Comparison of ENCODE assay signal across 10 cellular contexts in genomic region chr13:75299913-75300862, GRCh38.
A peak's percentile ranks its signal among the peaks of the same experiment; 100 is the strongest.
DNase-seq lines count a peak whose midpoint lies in the region; ATAC-seq, FAIRE-seq and TF ChIP-seq lines count a peak whose summit lies in the region.
"Had no signal": no experiment of that assay in that cellular context is flagged by ENCODE, and none has a peak within 500 bp of the region (broad histone marks: within the 10 kb centered on the region; RNA-seq: fewer than 3 reads in every experiment).

No MANE protein-coding gene starts in this region.

- peak overlapping the region; percentile 89 for H3K27ac Mint-ChIP-seq in Caco-2 (ENCODE audit: unreplicated experiment)

- peak; percentile 74 for ATAC-seq in GM19463 (IDR thresholded peaks at IDR 0.05; ENCODE audit: unreplicated experiment)
- ATAC-seq in HG03354 (IDR thresholded peaks at IDR 0.05; ENCODE audit: poor library complexity, severe bottlenecking, unreplicated experiment) = peak; percentile 81

- no peaks in the 10 kb centered on the region for H3K27me3 ChIP-seq in Caco-2 (replicated peaks; ENCODE audit: control insufficient read depth, insufficient read depth, low read length)
- H3K27me3 ChIP-seq: SJSA1 had no signal

- no TSS peak for BruUV-seq in Caco-2 (replicated peaks; lab: Mats Ljungman, UMichigan)

- DNase-seq in Caco-2 = no peak
- no peak for DNase-seq in OCI-M2 (lab: John Stamatoyannopoulos, UW; ENCODE audit: unreplicated experiment)
- no peak for DNase-seq in COLO829 (ENCODE audit: low spot score)
- no peak for DNase-seq in NCI-H1417 treated with DMSO at 0.1 percent for 48 hours (lab: John Stamatoyannopoulos, UW)
- DNase-seq in 8988T = no peak
- DNase-seq: hypothalamus had no signal

- no peak overlapping the region for H3K4me3 ChIP-seq in Caco-2 (ENCODE audit: low read depth, low read length)
- H3K4me3 ChIP-seq: SJSA1 had no signal

- H3K36me3 ChIP-seq in Caco-2 (ENCODE audit: control insufficient read depth, insufficient read depth, low read length) = peaks cover 3% of the 10 kb centered on the region; the same call in 1 of the 2 replicates

- peak; percentile 46 for FAIRE-seq in endometrium (lab: Jason Lieb, UNC)

- CTCF ChIA-PET in Caco-2 (lab: Charles Lee) = no interaction called here

- intact Hi-C loops in Caco-2 (cut with micrococcal nuclease; ENCODE audit: unreplicated experiment) = loop anchor here (1.0 to 5.0 kb wide), 3 partner anchors 7 to 247 kb away; partner anchors contain the start of gene UCHL3

- peaks cover 93% of the 10 kb centered on the region for H3K4me1 ChIP-seq in Caco-2
- H3K4me1 ChIP-seq: SJSA1 had no signal

- peaks cover 88% of the 10 kb centered on the region for H3K36me3 Mint-ChIP-seq in Caco-2 (ENCODE audit: insufficient read depth, unreplicated experiment)

- H3K9me3 Mint-ChIP-seq in Caco-2 (ENCODE audit: unreplicated experiment) = peaks cover 10% of the 10 kb centered on the region

- H3K9me3 ChIP-seq in Caco-2 = no peaks in the 10 kb centered on the region
- H3K9me3 ChIP-seq: SJSA1 had no signal

- POLR2A ChIA-PET in Caco-2 (lab: Charles Lee) = interaction anchor here (0.7 kb wide), 1 partner anchor 214 kb away, joined by 4 read pairs; no protein-coding TSS in a partner anchor

- no peaks in the 10 kb centered on the region for H3K27me3 Mint-ChIP-seq in Caco-2 (ENCODE audit: insufficient read depth, unreplicated experiment)

- peak overlapping the region; percentile 54 for H3K4me3 Mint-ChIP-seq in Caco-2 (ENCODE audit: unreplicated experiment)

- no peak for TF ChIP-seq CTCF in Caco-2 (IDR thresholded peaks at IDR 0.05; ENCODE audit: insufficient read depth in 1 of 2, low read depth in 1 of 2, low read length in 1 of 2, severe bottlenecking in 1 of 2, unreplicated experiment in 1 of 2)

- peaks cover 60% of the 10 kb centered on the region for H3K4me1 Mint-ChIP-seq in Caco-2 (ENCODE audit: low read depth, unreplicated experiment)
